ENCODE assay signal across 8 cellular contexts in the genomic region with DNA sequence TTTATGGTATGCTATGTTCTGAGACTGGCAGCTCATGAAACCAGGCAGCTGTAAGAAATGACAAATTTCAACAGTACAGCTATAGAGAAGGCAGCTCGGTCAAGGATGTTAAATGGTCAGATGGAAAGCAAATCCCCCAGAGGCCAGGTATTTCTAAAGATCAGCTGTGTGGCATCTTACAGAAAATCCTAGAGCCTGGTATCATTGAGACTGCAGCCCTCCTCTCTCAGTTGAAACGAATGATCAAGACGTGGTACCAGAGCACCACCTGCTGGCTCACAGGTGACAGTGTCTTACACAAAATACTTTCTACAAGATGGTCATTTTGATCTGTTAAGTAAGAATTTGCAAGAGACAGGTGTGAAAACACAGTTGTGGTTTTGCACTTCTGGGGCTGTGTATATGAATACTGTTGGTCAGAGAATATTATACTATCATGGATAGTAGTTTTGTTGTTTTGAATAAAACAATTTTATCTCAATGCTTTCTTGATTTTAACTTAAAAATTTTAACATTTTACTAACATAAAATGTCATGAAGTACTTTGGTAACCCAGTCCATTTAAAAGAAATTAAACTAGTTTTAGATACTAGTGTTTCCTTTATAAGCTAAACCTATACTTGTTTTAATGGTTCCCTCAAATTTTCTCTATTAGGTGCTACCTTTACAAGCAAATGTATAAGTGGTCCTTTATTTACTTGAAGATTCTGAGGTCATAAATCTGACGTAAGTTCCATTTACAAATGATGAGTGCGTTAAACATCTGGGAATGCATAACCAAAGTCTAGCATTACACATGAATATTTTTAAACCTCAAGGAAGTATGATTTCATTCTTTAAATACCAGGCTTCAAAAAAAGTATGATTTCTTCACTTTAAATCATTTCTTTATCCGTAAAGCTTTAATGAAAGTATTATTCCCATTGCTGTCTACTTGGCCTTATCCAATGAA.
DNase-seq lines count a peak whose midpoint lies in the region; ATAC-seq and TF ChIP-seq lines count a peak whose summit lies in the region.

No MANE protein-coding gene starts in this region.

- peaks cover 14% of the 10 kb centered on the region for H3K4me1 ChIP-seq in ACC112 (ENCODE audit: control insufficient read depth, insufficient read depth, low read length, unreplicated experiment)

- no peaks in the 10 kb centered on the region for H3K36me3 ChIP-seq in ACC112 (ENCODE audit: insufficient read depth, low read length)

- H3K27ac ChIP-seq in ACC112 (ENCODE audit: low read depth, low read length) = 0 out of 2 replicates have a peak overlapping the region, but pooled peaks have one; percentile 18

- no peaks in the 10 kb centered on the region for H3K27me3 ChIP-seq in ACC112 (ENCODE audit: insufficient read depth, low read length)

- DNase-seq in GM13977 (ENCODE audit: low spot score) (peak; percentile 75), NCI-H146 treated with DMSO at 0.1 percent for 48 hours (lab: John Stamatoyannopoulos, UW; ENCODE audit: unreplicated experiment) (peak; percentile 75), UCSD-AML1 (lab: John Stamatoyannopoulos, UW; ENCODE audit: unreplicated experiment) (peak; percentile 25), cerebellum (ENCODE audit: low spot score) (peak; percentile 55), left colon (peak; percentile 56 to 76)
- peak; percentile 15 for DNase-seq in stimulated activated CD4-positive, alpha-beta T cell treated with anti-CD3 and anti-CD28 coated beads, Interleukin-2, amount 100 ng/mL, for 4 hours (ENCODE audit: low read depth)

- no peak overlapping the region for H2AFZ ChIP-seq in ACC112 (ENCODE audit: low read length, unreplicated experiment)

- in situ Hi-C loops in GM13977 (cut with MboI; ENCODE audit: low pct_unique_long_range_greater_than_20kb, low sequenced_read_pairs, unreplicated experiment) = loop anchor here (5.0 to 10.0 kb wide), 2 partner anchors 46 to 398 kb away; no protein-coding TSS in a partner anchor

- TF ChIP-seq CTCF in GM13977 (IDR thresholded peaks at IDR 0.05; ENCODE audit: extremely low read depth, insufficient read depth, missing control alignments) = peak; percentile 89

- no peaks in the 10 kb centered on the region for H3K79me2 ChIP-seq in ACC112 (ENCODE audit: control insufficient read depth, insufficient read depth, low read length, unreplicated experiment)

- intact Hi-C loops in left colon (cut with DNase I, micrococcal nuclease) = loop anchor here in 1 of 2 donors (2.0 kb wide), 1 partner anchor 402 kb away; no protein-coding TSS in a partner anchor

- no peak overlapping the region for H3K4me3 ChIP-seq in ACC112 (ENCODE audit: low read depth, low read length)

- ATAC-seq in HG02840 (IDR thresholded peaks at IDR 0.05; ENCODE audit: low FRiP score, unreplicated experiment) = peak; percentile 57
- peak; percentile 79 for ATAC-seq in left colon

Comparison
In these comparisons a context has a peak if more than half of its experiments do, and no peak if none do; other contexts are left out.
1. DNase-seq: peak in every context shown above with its lines; median percentile 75 in GM13977; 75 in NCI-H146 treated with DMSO at 0.1 percent for 48 hours; 66 in left colon; 55 in cerebellum; 25 in UCSD-AML1; 15 in stimulated activated CD4-positive, alpha-beta T cell treated with anti-CD3 and anti-CD28 coated beads, Interleukin-2, amount 100 ng/mL, for 4 hours.